ENCODE assay signal across 11 cellular contexts in the genomic region with DNA sequence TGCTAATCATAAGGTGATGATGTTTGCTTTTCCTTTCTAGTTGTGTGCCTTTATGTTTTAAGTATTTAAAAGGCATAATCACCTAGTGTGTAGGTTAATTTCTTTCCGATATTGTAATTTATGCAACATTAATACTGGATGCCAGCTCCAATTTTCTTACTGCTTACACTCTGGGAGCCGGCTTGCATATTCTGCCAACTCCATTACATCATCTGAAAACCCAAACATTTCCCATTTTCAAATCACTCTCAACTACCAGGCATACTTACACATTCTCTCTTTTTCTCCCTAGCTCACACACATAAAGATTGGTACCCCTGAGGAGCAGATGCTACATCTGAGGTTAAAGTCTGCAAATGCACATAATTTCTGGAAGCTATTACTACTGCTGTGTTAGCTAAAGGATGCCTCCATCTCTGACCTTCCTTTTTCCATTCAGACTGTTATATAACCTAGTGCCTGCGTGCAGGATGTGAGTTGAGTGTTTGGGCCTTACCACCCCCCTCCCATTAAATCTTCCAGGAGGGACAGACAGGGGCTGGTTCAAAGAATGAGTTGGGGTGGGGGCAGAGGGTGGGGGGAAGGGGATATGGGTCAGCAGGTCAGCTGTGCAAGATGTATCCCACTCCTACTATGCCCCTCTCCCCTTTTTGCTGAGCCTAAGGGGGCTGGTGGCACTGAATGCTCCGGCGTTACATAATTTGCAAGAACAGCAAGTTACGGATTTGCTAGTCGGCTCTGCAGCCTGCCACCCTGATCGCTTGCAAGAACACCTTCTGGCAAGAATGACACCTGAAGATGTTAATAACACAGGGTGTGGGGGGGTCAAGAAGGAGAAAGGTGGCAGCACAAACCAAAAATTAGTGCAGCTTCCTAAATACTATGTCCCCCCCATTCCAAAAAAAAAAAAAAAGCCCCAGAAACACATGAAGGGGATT. TPM values are rescaled to one million over a fixed set of nuclear protein-coding genes. Genes with fewer than 3 reads are reported as not detected.
DNase-seq lines count a peak whose midpoint lies in the region; ATAC-seq, FAIRE-seq and TF ChIP-seq lines count a peak whose summit lies in the region.
"Had no signal": no experiment of that assay in that cellular context is flagged by ENCODE, and none has a peak within 500 bp of the region (broad histone marks: within the 10 kb centered on the region; RNA-seq: fewer than 3 reads in every experiment).

No MANE protein-coding gene starts in this region.

- H3K4ac ChIP-seq in H1 (replicated peaks; ENCODE audit: insufficient read length, low read depth, low read length), result no peak overlapping the region

- peaks cover 65 to 84% (median 68%) of the 10 kb centered on the region in 5 donors for H3K27me3 Mint-ChIP-seq in naive thymus-derived CD4-positive, alpha-beta T cell

- H3K27ac ChIP-seq in heart left ventricle (peak overlapping the region in 5 of 12 donors; percentile 13 to 65 (median 47)), H1 (ENCODE audit: low read depth, low read length) (no peak overlapping the region)
- no peak overlapping the region for H3K27ac ChIP-seq in naive thymus-derived CD4-positive, alpha-beta T cell (ENCODE audit: low read depth, low read length)
- H3K27ac ChIP-seq: foreskin keratinocyte had no signal

- H2BK12ac ChIP-seq in H1 (ENCODE audit: low read depth, low read length), result no peak overlapping the region

- ATAC-seq in heart left ventricle, result peak in 2 of 4 donors; percentile 25 to 59
- ATAC-seq in naive thymus-derived CD4-positive, alpha-beta T cell, result no peak
- no peak for ATAC-seq in HG02678 (IDR thresholded peaks at IDR 0.05; ENCODE audit: unreplicated experiment)
- no peak for ATAC-seq in GM19467 (IDR thresholded peaks at IDR 0.05; ENCODE audit: unreplicated experiment)

- H2BK120ac ChIP-seq in H1 (replicated peaks; ENCODE audit: low read depth, low read length), result no peak overlapping the region

- no peak overlapping the region for H3K18ac ChIP-seq in H1 (ENCODE audit: extremely low read depth, low read length)

- peaks cover 18% of the 10 kb centered on the region for H3K23me2 ChIP-seq in H1 (ENCODE audit: low read depth, low read length)

- no peak for TF ChIP-seq RAD21 in H1 (IDR thresholded peaks at IDR 0.05 in 1 of 2, conservative IDR thresholded peaks at IDR 0.05 in 1 of 2; ENCODE audit: low read depth in 2 of 2, low read length in 2 of 2)

- no peak overlapping the region for H3K23ac ChIP-seq in H1 (ENCODE audit: insufficient read length)

- CTCF ChIA-PET in H1 (lab: Charles Lee; ENCODE audit: partially characterized antibody), result interaction anchor here (0.7 to 3.1 kb wide), 6 partner anchors 10 to 609 kb away, joined by 3 to 21 read pairs (median 6); no protein-coding TSS in a partner anchor
- CTCF ChIA-PET in naive thymus-derived CD4-positive, alpha-beta T cell (lab: Charles Lee), result interaction anchor here (1.0 kb wide), 1 partner anchor 9 kb away, joined by 3 read pairs; no protein-coding TSS in a partner anchor

- no peak overlapping the region for H2AK5ac ChIP-seq in H1 (ENCODE audit: low read depth, low read length)

- H3K4me3 ChIP-seq in heart left ventricle (peak overlapping the region in 11 of 12 donors; percentile 61 to 95 (median 71)), H1 (ENCODE audit: extremely low read depth in 1 of 4, insufficient read depth in 2 of 4, low read depth in 3 of 4, low read length in 4 of 4) (peak overlapping the region; percentile 57 to 75 (median 65))
- no peak overlapping the region for H3K4me3 ChIP-seq in naive thymus-derived CD4-positive, alpha-beta T cell (ENCODE audit: low read length)

- FAIRE-seq in H1 (lab: Jason Lieb, UNC) (no peak), D721Med (lab: Jason Lieb, UNC) (no peak)

- no peak overlapping the region for H4K8ac ChIP-seq in H1 (ENCODE audit: extremely low read depth, insufficient read depth, low read length)

- peaks cover 2 to 4% of the 10 kb centered on the region in 2 experiments for H4K20me1 ChIP-seq in H1 (replicated peaks in 1 of 2; ENCODE audit: control insufficient read depth in 1 of 2, insufficient read depth in 2 of 2, low read length in 2 of 2)

- H3K36me3 Mint-ChIP-seq in naive thymus-derived CD4-positive, alpha-beta T cell, result no peaks in the 10 kb centered on the region

- H2BK15ac ChIP-seq in H1 (ENCODE audit: low read length), result peak overlapping the region; percentile 61; the same call in 1 of the 2 replicates

- H2BK20ac ChIP-seq in H1 (ENCODE audit: low read length), result no peak overlapping the region

- no peaks in the 10 kb centered on the region for H3K79me1 ChIP-seq in H1 (ENCODE audit: low read depth, low read length)

- H3K79me2 ChIP-seq in H1 (ENCODE audit: control insufficient read depth in 1 of 2, insufficient read depth in 2 of 2, low read length in 2 of 2), result peaks cover 0 to 25% of the 10 kb centered on the region in 2 experiments; a peak in 1 of 4 replicates

- H4K91ac ChIP-seq in H1 (replicated peaks; ENCODE audit: insufficient read length, low read length), result no peak overlapping the region

- H3K9me3 ChIP-seq in heart left ventricle (no peaks in the 10 kb centered on the region), H1 (ENCODE audit: insufficient read depth in 2 of 2, low read depth in 1 of 2, low read length in 1 of 2) (no peaks in the 10 kb centered on the region)
- H3K9me3 ChIP-seq in naive thymus-derived CD4-positive, alpha-beta T cell (ENCODE audit: control insufficient read depth in 2 of 3, low read length in 3 of 3), result no peaks in the 10 kb centered on the region

- intact Hi-C loops in heart left ventricle (cut with DNase I) (loop anchor here in 2 of 10 donors (5.0 kb wide), 2 partner anchors 69 to 634 kb away; no protein-coding TSS in a partner anchor), cardiac septum (cut with DNase I) (no loop called here)
- intact Hi-C loops in naive thymus-derived CD4-positive, alpha-beta T cell (cut with micrococcal nuclease), result no loop called here

- WGBS in heart left ventricle, 4 donors, result 32 to 41% (median 35%) methylated on average over 7 to 8 of the region's 8 CpGs
- 49% methylated on average over 8 of the region's 8 CpGs; no CpG with 5 or more reads in 1 of the 2 experiments for WGBS in H1 (ENCODE audit: extremely low coverage in 1 of 2, insufficient coverage in 1 of 2, insufficient read length in 1 of 2, insufficient replicate concordance in 2 of 2, low coverage in 1 of 2, low lambda C conversion rate in 2 of 2, missing lambda C conversion rate in 1 of 2), 2 experiments

- POLR2A ChIA-PET in H1 (lab: Charles Lee; ENCODE audit: partially characterized antibody), result interaction anchor here (1.1 kb wide), 1 partner anchor 12 kb away, joined by 3 read pairs; no protein-coding TSS in a partner anchor
- POLR2A ChIA-PET in naive thymus-derived CD4-positive, alpha-beta T cell (lab: Charles Lee), result no interaction called here

- peaks cover 0 to 20% (median 9%) of the 10 kb centered on the region in 7 donors for H3K4me1 Mint-ChIP-seq in naive thymus-derived CD4-positive, alpha-beta T cell

- H3K4me1 ChIP-seq in heart left ventricle, result peaks cover 0 to 24% (median 7%) of the 10 kb centered on the region in 12 donors
- peaks cover 0 to 14% (median 7%) of the 10 kb centered on the region in 4 experiments; a peak in 5 of 7 replicates for H3K4me1 ChIP-seq in H1 (replicated peaks in 1 of 4; ENCODE audit: control insufficient read depth in 3 of 4, insufficient read depth in 4 of 4, low read length in 3 of 4)
- H3K4me1 ChIP-seq in naive thymus-derived CD4-positive, alpha-beta T cell (ENCODE audit: control insufficient read depth in 2 of 2, insufficient read depth in 2 of 2, low read length in 2 of 2), result peaks cover 0 to 9% of the 10 kb centered on the region in 2 donors
- H3K4me1 ChIP-seq: foreskin keratinocyte had no signal

- no peak for TF ChIP-seq POLR2A in heart left ventricle (IDR thresholded peaks at IDR 0.05)
- no peak for TF ChIP-seq POLR2A in H1 (IDR thresholded peaks at IDR 0.05; ENCODE audit: control extremely low read depth in 1 of 2, low read depth in 2 of 2, low read length in 2 of 2)

- H4K5ac ChIP-seq in H1 (ENCODE audit: insufficient read length, low read depth, low read length), result no peak overlapping the region

- H3K36me3 ChIP-seq in heart left ventricle (no peaks in the 10 kb centered on the region), H1 (ENCODE audit: control insufficient read depth in 2 of 4, insufficient read depth in 4 of 4, low read length in 3 of 4) (no peaks in the 10 kb centered on the region; a peak in 1 of 8 replicates)
- H3K36me3 ChIP-seq in naive thymus-derived CD4-positive, alpha-beta T cell (ENCODE audit: control insufficient read depth in 2 of 3, insufficient read depth in 3 of 3, low read length in 3 of 3), result no peaks in the 10 kb centered on the region

- no peak overlapping the region for H2AFZ ChIP-seq in H1 (ENCODE audit: low read length)

- DNase-seq in heart left ventricle (no peak), cardiac septum (ENCODE audit: low spot score) (no peak), H1 (ENCODE audit: low read depth in 1 of 2, low spot score in 2 of 2) (no peak), ureter (ENCODE audit: low spot score) (no peak), D721Med (ENCODE audit: insufficient read length, low spot score) (no peak)
- DNase-seq in naive thymus-derived CD4-positive, alpha-beta T cell, result no peak
- DNase-seq: activated CD4-positive, alpha-beta T cell treated with anti-CD3 and anti-CD28 coated beads, Interleukin-2, amount 50 U/mL, for 1 hour; NCI-H1436 had no signal

- peak overlapping the region; percentile 4 for H3K56ac ChIP-seq in H1 (replicated peaks; ENCODE audit: insufficient read length, low read depth, low read length)

- peaks cover 0 to 1% (median 0%) of the 10 kb centered on the region in 11 donors for H3K9me3 Mint-ChIP-seq in naive thymus-derived CD4-positive, alpha-beta T cell

- no peak overlapping the region for H2BK5ac ChIP-seq in H1 (ENCODE audit: low read depth, low read length)

- no peak overlapping the region for H3K14ac ChIP-seq in H1 (ENCODE audit: insufficient read length)

- H3K27me3 ChIP-seq in heart left ventricle, result peaks cover 0 to 40% (median 0%) of the 10 kb centered on the region in 9 donors
- H3K27me3 ChIP-seq in H1 (replicated peaks in 1 of 4; ENCODE audit: control insufficient read depth in 3 of 4, extremely low read depth in 1 of 4, insufficient read depth in 3 of 4, low read length in 3 of 4), result peaks cover 0 to 21% (median 7%) of the 10 kb centered on the region in 4 experiments; a peak in 3 of 7 replicates
- peaks cover 0 to 7% of the 10 kb centered on the region in 2 donors for H3K27me3 ChIP-seq in naive thymus-derived CD4-positive, alpha-beta T cell (ENCODE audit: control insufficient read depth in 2 of 2, insufficient read depth in 2 of 2, low read length in 2 of 2)

- H3K27ac Mint-ChIP-seq in naive thymus-derived CD4-positive, alpha-beta T cell, result no peak overlapping the region

- no peak for TF ChIP-seq EP300 in H1 (IDR thresholded peaks at IDR 0.05; ENCODE audit: borderline replicate concordance in 1 of 2, low read depth in 2 of 2, low read length in 2 of 2)

- no peak overlapping the region for H3K9ac ChIP-seq in H1 (replicated peaks in 1 of 4; ENCODE audit: extremely low read depth in 1 of 4, low read depth in 3 of 4, low read length in 3 of 4)

- TF ChIP-seq CTCF in heart left ventricle (IDR thresholded peaks at IDR 0.05) (no peak), H1 (IDR thresholded peaks at IDR 0.05; ENCODE audit: control extremely low read depth in 1 of 3, insufficient read depth in 1 of 3, low read depth in 1 of 3, low read length in 3 of 3) (no peak), D721Med (IDR thresholded peaks at IDR 0.05; ENCODE audit: insufficient read depth, missing control alignments) (no peak)

- H3K4me2 ChIP-seq in H1 (ENCODE audit: insufficient read depth in 1 of 2, low read depth in 2 of 2, low read length in 2 of 2), result peak overlapping the region; percentile 80 to 83

- H3K4me3 Mint-ChIP-seq in naive thymus-derived CD4-positive, alpha-beta T cell, result peak overlapping the region in 8 of 10 donors; percentile 52 to 83 (median 58)

RNA-seq across cellular contexts. Expression of a gene that starts 2.5 kb away (rescaled TPM):
- 10 to 100 TPM; 12.1 to 28.0 (median 16.2) TPM for total RNA-seq in heart left ventricle
- polyA plus RNA-seq in heart left ventricle, result 1 to 10 TPM; 2.7 to 3.3 TPM
- total RNA-seq in cardiac septum, result 13.6 TPM
- 6.5 and 6.9 TPM in 2 replicates for total RNA-seq in H1 (2021; fragmentation: NEBNext Ultra II Directional; extraction: Animal tissue kit (Norgen Biotek cat#: 25700))
- polyA plus RNA-seq in H1 (2011; rRNA removed), result 12.7 and 15.7 TPM in 2 replicates
- polyA plus RNA-seq in H1 (2011; cell fraction: cytosol; rRNA removed), result 11.1 TPM
- 48.2 TPM for polyA plus RNA-seq in H1 (2011; cell fraction: nucleus; rRNA removed)
- 3.4 to 4.6 TPM (median 4.3 TPM) in 4 replicates for polyA plus RNA-seq in H1 (2012, experiment 1 of 2)
- polyA plus RNA-seq in H1 (2012, experiment 2 of 2), result 0.09 TPM
- polyA plus RNA-seq in H1 (2013, experiment 1 of 2), result 3.1 TPM
- 3.4 TPM for polyA plus RNA-seq in H1 (2013, experiment 2 of 2)
- polyA minus RNA-seq in H1 (2011; rRNA and poly(A)+ RNA removed), result 52.5 and 85.4 TPM in 2 replicates
- 34.4 TPM for polyA minus RNA-seq in H1 (2011; cell fraction: cytosol; rRNA and poly(A)+ RNA removed)
- 90.0 TPM for polyA minus RNA-seq in H1 (2011; cell fraction: nucleus; rRNA and poly(A)+ RNA removed)
- 100 to 1,000 TPM in 2 of 5 experiments, 10 to 100 TPM in 3; 39.1 to 115 (median 88.5) TPM for total RNA-seq in naive thymus-derived CD4-positive, alpha-beta T cell
- polyA plus RNA-seq in naive thymus-derived CD4-positive, alpha-beta T cell, result 10 to 100 TPM; 32.3 to 36.3 TPM
- 44.9 TPM for total RNA-seq in ureter
